ENCODE assay signal across 9 cellular contexts in the genomic region with DNA sequence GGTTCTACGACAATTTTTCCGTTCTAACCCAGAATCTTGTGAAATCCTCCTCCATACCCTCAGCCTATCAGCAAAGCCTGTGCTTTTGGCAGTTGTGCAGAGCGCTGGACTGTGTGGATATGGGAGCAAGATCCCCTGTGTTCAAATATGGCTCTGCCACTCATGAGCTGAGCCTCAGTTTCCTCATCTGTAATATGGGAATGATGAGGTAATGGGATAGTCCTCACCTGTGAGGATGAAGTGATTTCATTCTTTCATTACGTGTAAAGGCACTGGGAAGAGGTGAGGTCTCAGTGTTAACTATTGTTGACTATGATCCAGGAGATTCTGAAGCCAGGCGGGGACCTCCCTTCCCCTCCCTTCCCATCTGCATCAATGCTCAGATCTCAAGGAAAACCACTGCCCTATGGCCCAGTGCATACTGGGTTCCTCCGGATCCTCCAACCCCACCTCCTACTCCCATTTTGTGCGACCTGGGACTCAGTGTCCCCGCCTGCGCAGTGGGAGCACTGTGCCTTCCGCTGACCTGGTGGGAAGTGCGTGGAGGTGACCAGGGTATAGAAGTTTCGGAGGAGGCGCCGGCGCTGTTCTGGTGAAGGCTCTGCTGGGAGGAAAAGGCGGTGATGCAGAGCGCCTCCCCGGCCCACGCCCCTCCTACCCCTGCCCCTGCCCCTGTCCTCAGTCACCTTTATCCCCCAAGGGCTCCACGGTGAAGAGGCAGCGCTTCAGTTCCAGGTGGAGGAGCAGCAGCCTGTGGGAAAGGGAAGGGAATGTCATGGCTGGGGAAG. TPM values are rescaled to one million over a fixed set of nuclear protein-coding genes. Genes with fewer than 3 reads are reported as not detected.
DNase-seq lines count a peak whose midpoint lies in the region; ATAC-seq, FAIRE-seq and TF ChIP-seq lines count a peak whose summit lies in the region.
"Had no signal": no experiment of that assay in that cellular context is flagged by ENCODE, and none has a peak within 500 bp of the region (broad histone marks: within the 10 kb centered on the region; RNA-seq: fewer than 3 reads in every experiment).

No MANE protein-coding gene starts in this region.

- ATAC-seq in Right ventricle myocardium inferior (no peak), left ventricle myocardium superior (no peak), body of pancreas (no peak)

- H3K9me3 ChIP-seq in body of pancreas (no peaks in the 10 kb centered on the region), mucosa of stomach (ENCODE audit: control insufficient read depth, low read length) (no peaks in the 10 kb centered on the region), uterus (no peaks in the 10 kb centered on the region)

- no peak overlapping the region for H3K9ac ChIP-seq in mucosa of stomach (ENCODE audit: low read length)

- H3K27me3 ChIP-seq in body of pancreas (no peaks in the 10 kb centered on the region), mucosa of stomach (ENCODE audit: control insufficient read depth, insufficient read depth, low read length) (no peaks in the 10 kb centered on the region), uterus (no peaks in the 10 kb centered on the region)

- H3K4me3 ChIP-seq in body of pancreas, result no peak overlapping the region
- peak overlapping the region; percentile 17 for H3K4me3 ChIP-seq in mucosa of stomach (ENCODE audit: low read length)
- peak overlapping the region in 1 of 2 donors; percentile 67 for H3K4me3 ChIP-seq in uterus

- DNase-seq in Right ventricle myocardium inferior (ENCODE audit: missing footprints), result peak; percentile 65
- DNase-seq in left ventricle myocardium superior, result no peak
- DNase-seq in body of pancreas, result no peak
- DNase-seq in uterus, result no peak
- DNase-seq in 8988T, result no peak
- no peak for DNase-seq in SW 1271 (lab: John Stamatoyannopoulos, UW)
- DNase-seq in frontal cortex (ENCODE audit: low spot score in 2 of 2), result no peak

- intact Hi-C loops in Right ventricle myocardium inferior (cut with DNase I) (no loop called here), left ventricle myocardium superior (cut with micrococcal nuclease) (no loop called here), body of pancreas (cut with DNase I) (no loop called here), uterus (cut with DNase I; ENCODE audit: low total_unique reads) (loop anchor here (5.0 kb wide), 1 partner anchor 41 kb away; the partner anchor contains the start of gene AP2A1)

- TF ChIP-seq CTCF in body of pancreas (IDR thresholded peaks at IDR 0.05) (no peak), uterus (IDR thresholded peaks at IDR 0.05) (no peak)

- no peak for TF ChIP-seq POLR2A in body of pancreas (IDR thresholded peaks at IDR 0.05)
- no peak for TF ChIP-seq POLR2A in uterus (IDR thresholded peaks at IDR 0.05)

- H3K4me1 ChIP-seq in body of pancreas (peaks cover 32% of the 10 kb centered on the region), mucosa of stomach (ENCODE audit: control insufficient read depth, insufficient read depth, low read length) (peaks cover 20% of the 10 kb centered on the region), uterus (peaks cover 0 to 4% of the 10 kb centered on the region in 2 donors)

- no peaks in the 10 kb centered on the region for H3K36me3 ChIP-seq in body of pancreas (replicated peaks in 1 of 2; ENCODE audit: insufficient read depth in 1 of 2, low read depth in 2 of 2)
- peaks cover 8% of the 10 kb centered on the region for H3K36me3 ChIP-seq in mucosa of stomach (ENCODE audit: control insufficient read depth, insufficient read depth, low read length)
- H3K36me3 ChIP-seq in uterus, result no peaks in the 10 kb centered on the region

- H3K27ac ChIP-seq in body of pancreas (peak overlapping the region in 3 of 4 donors; percentile 49 to 79 (median 77)), uterus (peak overlapping the region; percentile 86 to 89)

- 79% methylated on average over 19 to 21 of the region's 21 CpGs for WGBS in body of pancreas, 2 donors

- FAIRE-seq in frontal cortex (lab: Jason Lieb, UNC), result no peak

RNA-seq across cellular contexts. Expression of gene FUZ, which starts 5.0 kb away (rescaled TPM):
- 21.0 TPM for total RNA-seq in Right ventricle myocardium inferior
- 19.1 TPM for total RNA-seq in left ventricle myocardium superior
- 10 to 100 TPM in 1 of 2 donors, 1 to 10 TPM in 1; 8.9 to 24.1 TPM for total RNA-seq in body of pancreas
- 10 to 100 TPM; 10.5 to 28.8 (median 23.3) TPM for total RNA-seq in uterus
- 17.5 TPM for total RNA-seq in frontal cortex

RNA-seq across cellular contexts. Expression of gene MED25, which starts 10.0 kb away (rescaled TPM):
- total RNA-seq in Right ventricle myocardium inferior, result 70.4 TPM
- 68.5 TPM for total RNA-seq in left ventricle myocardium superior
- 10 to 100 TPM; 15.8 to 16.9 TPM for total RNA-seq in body of pancreas
- total RNA-seq in uterus, result 10 to 100 TPM; 21.1 to 48.1 (median 26.8) TPM
- 14.3 TPM for total RNA-seq in frontal cortex

RNA-seq across cellular contexts. Expression of gene AP2A1, which starts 41.3 kb away (rescaled TPM):
- 76.4 TPM for total RNA-seq in Right ventricle myocardium inferior
- 73.1 TPM for total RNA-seq in left ventricle myocardium superior
- 10 to 100 TPM; 43.5 to 45.9 TPM for total RNA-seq in body of pancreas
- total RNA-seq in uterus, result 100 to 1,000 TPM in 1 of 4 donors, 10 to 100 TPM in 3; 47.1 to 114 (median 54.7) TPM
- total RNA-seq in frontal cortex, result 50.5 TPM

RNA-seq across cellular contexts. Expression of gene PTOV1, which starts 42.9 kb away (rescaled TPM):
- total RNA-seq in Right ventricle myocardium inferior, result 122 TPM
- 127 TPM for total RNA-seq in left ventricle myocardium superior
- total RNA-seq in body of pancreas, result 10 to 100 TPM; 69.0 to 70.2 TPM
- 100 to 1,000 TPM in 1 of 4 donors, 10 to 100 TPM in 3; 46.2 to 156 (median 82.0) TPM for total RNA-seq in uterus
- total RNA-seq in frontal cortex, result 109 TPM

RNA-seq across cellular contexts. Expression of gene TSKS, which starts 45.0 kb away (rescaled TPM):
- 0.57 TPM for total RNA-seq in Right ventricle myocardium inferior
- 0.72 TPM for total RNA-seq in left ventricle myocardium superior
- total RNA-seq in body of pancreas, result under 1 TPM in 1 of 2 donors, not detected in 1; 0.52 TPM
- 1 to 10 TPM in 1 of 4 donors, under 1 TPM in 1, not detected in 2; 0.28 to 1.9 TPM for total RNA-seq in uterus
- not detected for total RNA-seq in frontal cortex
- total RNA-seq: M059J had no signal
